Comparison of ENCODE assay signal across 1 cellular context in the genomic region with DNA sequence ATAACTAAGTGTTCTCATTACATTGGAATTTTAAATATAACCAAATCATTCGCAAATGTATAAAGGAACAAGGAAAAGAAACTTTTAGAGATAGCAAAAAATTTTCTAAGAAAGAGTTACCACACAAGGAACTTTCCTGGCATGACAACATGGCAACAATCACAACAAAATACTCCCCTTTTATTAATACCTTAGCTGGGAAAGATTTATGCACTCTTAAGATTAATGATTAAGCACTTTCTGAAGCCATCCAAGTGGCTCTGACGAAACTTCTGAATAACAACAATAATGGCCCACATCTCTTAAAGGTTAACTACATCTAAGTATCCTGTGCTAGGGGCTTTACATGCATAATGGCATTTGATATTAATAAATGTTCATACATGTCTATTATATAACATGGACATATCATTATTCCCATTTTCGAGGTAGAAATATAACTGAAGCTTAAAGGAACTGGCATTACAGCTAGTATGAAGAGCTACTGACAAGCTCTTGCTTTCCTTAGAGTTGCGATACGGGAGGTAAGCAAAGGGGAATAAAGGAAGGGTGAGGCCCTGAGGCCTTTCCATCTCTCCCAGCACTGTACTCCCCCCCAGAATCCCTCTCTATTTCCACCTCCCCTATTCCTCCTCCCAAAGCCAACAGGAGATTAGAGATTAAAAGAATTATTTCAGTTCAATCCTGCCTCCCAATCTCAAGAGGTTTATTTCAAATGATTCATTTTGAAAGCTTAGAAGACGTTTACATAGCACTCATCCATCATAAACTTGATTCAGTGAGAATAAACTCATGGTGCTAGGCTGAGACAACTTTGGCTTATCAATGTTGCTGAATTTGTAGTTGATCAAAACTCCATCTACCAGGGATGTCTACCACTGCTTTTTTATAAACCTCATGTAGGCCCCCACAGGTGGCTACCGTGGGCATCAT.
TF ChIP-seq lines count a peak whose summit lies in the region.

No MANE protein-coding gene starts in this region.

TF ChIP-seq in K562, 482 proteins besides CTCF, POLR2A, EP300 and RAD21:
- TF ChIP-seq, protein P1, sequence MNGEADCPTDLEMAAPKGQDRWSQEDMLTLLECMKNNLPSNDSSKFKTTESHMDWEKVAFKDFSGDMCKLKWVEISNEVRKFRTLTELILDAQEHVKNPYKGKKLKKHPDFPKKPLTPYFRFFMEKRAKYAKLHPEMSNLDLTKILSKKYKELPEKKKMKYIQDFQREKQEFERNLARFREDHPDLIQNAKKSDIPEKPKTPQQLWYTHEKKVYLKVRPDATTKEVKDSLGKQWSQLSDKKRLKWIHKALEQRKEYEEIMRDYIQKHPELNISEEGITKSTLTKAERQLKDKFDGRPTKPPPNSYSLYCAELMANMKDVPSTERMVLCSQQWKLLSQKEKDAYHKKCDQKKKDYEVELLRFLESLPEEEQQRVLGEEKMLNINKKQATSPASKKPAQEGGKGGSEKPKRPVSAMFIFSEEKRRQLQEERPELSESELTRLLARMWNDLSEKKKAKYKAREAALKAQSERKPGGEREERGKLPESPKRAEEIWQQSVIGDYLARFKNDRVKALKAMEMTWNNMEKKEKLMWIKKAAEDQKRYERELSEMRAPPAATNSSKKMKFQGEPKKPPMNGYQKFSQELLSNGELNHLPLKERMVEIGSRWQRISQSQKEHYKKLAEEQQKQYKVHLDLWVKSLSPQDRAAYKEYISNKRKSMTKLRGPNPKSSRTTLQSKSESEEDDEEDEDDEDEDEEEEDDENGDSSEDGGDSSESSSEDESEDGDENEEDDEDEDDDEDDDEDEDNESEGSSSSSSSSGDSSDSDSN (IDR thresholded peaks at IDR 0.05; ENCODE audit: borderline replicate concordance in 1 of 2, low read depth in 2 of 2, low read length in 2 of 2), result no peak
- 0 out of 2 replicates have a peak, but pooled peaks have one; percentile 9 for TF ChIP-seq MAFG (tag; conservative IDR thresholded peaks at IDR 0.05)
- no peak for TF ChIP-seq SMARCC2 (IDR thresholded peaks at IDR 0.05; ENCODE audit: low read depth)
- TF ChIP-seq HMG20B (CRISPR knock-in tag; IDR thresholded peaks at IDR 0.05), result no peak
TF ChIP-seq in K562: peak in this region for 1.
